Comparison of ENCODE assay signal across 26 cellular contexts in genomic region chr5:153400931-153401330, GRCh38.
DNase-seq lines count a peak whose midpoint lies in the region; ATAC-seq, FAIRE-seq and TF ChIP-seq lines count a peak whose summit lies in the region.
"Had no signal": no experiment of that assay in that cellular context is flagged by ENCODE, and none has a peak within 500 bp of the region (broad histone marks: within the 10 kb centered on the region; RNA-seq: fewer than 3 reads in every experiment).

No MANE protein-coding gene starts in this region.

- H3K9me3 Mint-ChIP-seq in WTC11 = no peaks in the 10 kb centered on the region
- H3K9me3 Mint-ChIP-seq: activated B cell treated with CpG ODN at 0.5 μM for 24 hours; activated CD4-positive, alpha-beta memory T cell treated with anti-CD3 and anti-CD28 coated beads for 36 hours; activated naive CD8-positive, alpha-beta T cell treated with anti-CD3 and anti-CD28 coated beads, Interleukin-2, amount 50 U/mL, for 24 hours had no signal

- no peak overlapping the region for H3K56ac ChIP-seq in H1 (replicated peaks; ENCODE audit: insufficient read length, low read depth, low read length)

- H3K23me2 ChIP-seq in H1 (ENCODE audit: low read depth, low read length) = no peaks in the 10 kb centered on the region

- H3K4me1 Mint-ChIP-seq in WTC11 = peaks cover 4% of the 10 kb centered on the region; the same call in 1 of the 2 replicates
- H3K4me1 Mint-ChIP-seq: activated B cell treated with CpG ODN at 0.5 μM for 24 hours; activated naive CD8-positive, alpha-beta T cell treated with anti-CD3 and anti-CD28 coated beads, Interleukin-2, amount 50 U/mL, for 24 hours had no signal

- no peaks in the 10 kb centered on the region for H4K20me1 ChIP-seq in H1 (replicated peaks in 1 of 2; ENCODE audit: control insufficient read depth in 1 of 2, insufficient read depth in 2 of 2, low read length in 2 of 2)

- H3K27ac Mint-ChIP-seq in WTC11 = no peak overlapping the region
- H3K27ac Mint-ChIP-seq: activated B cell treated with CpG ODN at 0.5 μM for 24 hours; activated CD4-positive, alpha-beta memory T cell treated with anti-CD3 and anti-CD28 coated beads for 36 hours; activated naive CD8-positive, alpha-beta T cell treated with anti-CD3 and anti-CD28 coated beads, Interleukin-2, amount 50 U/mL, for 24 hours had no signal

- no peak for TF ChIP-seq EP300 in H1 (IDR thresholded peaks at IDR 0.05; ENCODE audit: borderline replicate concordance in 1 of 2, low read depth in 2 of 2, low read length in 2 of 2)

- peak overlapping the region; percentile 98 for H3K14ac ChIP-seq in H1 (ENCODE audit: insufficient read length)

- H3K36me3 Mint-ChIP-seq in WTC11 = no peaks in the 10 kb centered on the region
- H3K36me3 Mint-ChIP-seq: activated CD4-positive, alpha-beta memory T cell treated with anti-CD3 and anti-CD28 coated beads for 36 hours had no signal

- H2BK120ac ChIP-seq in H1 (replicated peaks; ENCODE audit: low read depth, low read length) = no peak overlapping the region

- H3K4ac ChIP-seq in H1 (replicated peaks; ENCODE audit: insufficient read length, low read depth, low read length) = no peak overlapping the region

- no peak overlapping the region for H3K23ac ChIP-seq in H1 (ENCODE audit: insufficient read length)

- H2BK5ac ChIP-seq in H1 (ENCODE audit: low read depth, low read length) = no peak overlapping the region

- H4K91ac ChIP-seq in H1 (replicated peaks; ENCODE audit: insufficient read length, low read length) = no peak overlapping the region

- H3K79me1 ChIP-seq in H1 (ENCODE audit: low read depth, low read length) = no peaks in the 10 kb centered on the region

- no peak overlapping the region for H2BK12ac ChIP-seq in H1 (ENCODE audit: low read depth, low read length)

- H3K36me3 ChIP-seq in H1 (ENCODE audit: control insufficient read depth in 2 of 4, insufficient read depth in 4 of 4, low read length in 3 of 4) = no peaks in the 10 kb centered on the region
- H3K36me3 ChIP-seq: esophagus muscularis mucosa, lower lobe of right lung, neutrophil, thyroid gland had no signal

- H3K18ac ChIP-seq in H1 (ENCODE audit: extremely low read depth, low read length) = no peak overlapping the region

- H3K9me3 ChIP-seq in H1 (ENCODE audit: insufficient read depth in 2 of 2, low read depth in 1 of 2, low read length in 1 of 2) = no peaks in the 10 kb centered on the region
- H3K9me3 ChIP-seq: body of pancreas, esophagus muscularis mucosa, lower lobe of right lung, neutrophil, SK-N-SH, thyroid gland had no signal

- no peak overlapping the region for H4K8ac ChIP-seq in H1 (ENCODE audit: extremely low read depth, insufficient read depth, low read length)

- CTCF ChIA-PET in H1 (lab: Charles Lee; ENCODE audit: partially characterized antibody) = no interaction called here
- CTCF ChIA-PET in WTC11 (lab: Charles Lee) = no interaction called here

- no peak overlapping the region for H2BK15ac ChIP-seq in H1 (ENCODE audit: low read length)

- TF ChIP-seq CTCF in H1 (IDR thresholded peaks at IDR 0.05; ENCODE audit: control extremely low read depth in 1 of 3, insufficient read depth in 1 of 3, low read depth in 1 of 3, low read length in 3 of 3) (no peak), WTC11 (IDR thresholded peaks at IDR 0.05) (no peak)

- H3K27me3 ChIP-seq in H1 (replicated peaks in 1 of 4; ENCODE audit: control insufficient read depth in 3 of 4, extremely low read depth in 1 of 4, insufficient read depth in 3 of 4, low read length in 3 of 4) = no peaks in the 10 kb centered on the region
- H3K27me3 ChIP-seq: body of pancreas, esophagus muscularis mucosa, neutrophil, thyroid gland had no signal

- no peaks in the 10 kb centered on the region for H3K27me3 Mint-ChIP-seq in WTC11 (ENCODE audit: low read depth)
- H3K27me3 Mint-ChIP-seq: activated B cell treated with CpG ODN at 0.5 μM for 24 hours; activated CD4-positive, alpha-beta memory T cell treated with anti-CD3 and anti-CD28 coated beads for 36 hours; activated naive CD8-positive, alpha-beta T cell treated with anti-CD3 and anti-CD28 coated beads, Interleukin-2, amount 50 U/mL, for 24 hours had no signal

- TF ChIP-seq POLR2A in H1 (IDR thresholded peaks at IDR 0.05; ENCODE audit: control extremely low read depth in 1 of 2, low read depth in 2 of 2, low read length in 2 of 2) = no peak

- H3K4me1 ChIP-seq in H1 (replicated peaks in 1 of 4; ENCODE audit: control insufficient read depth in 3 of 4, insufficient read depth in 4 of 4, low read length in 3 of 4) = no peaks in the 10 kb centered on the region
- H3K4me1 ChIP-seq: body of pancreas, esophagus muscularis mucosa, lower lobe of right lung, thyroid gland had no signal

- no peak overlapping the region for H2BK20ac ChIP-seq in H1 (ENCODE audit: low read length)

- no peak for FAIRE-seq in H1 (lab: Jason Lieb, UNC)
- FAIRE-seq: kidney, RCC 7860 had no signal

- H3K27ac ChIP-seq in H1 (ENCODE audit: low read depth, low read length) = no peak overlapping the region
- H3K27ac ChIP-seq: body of pancreas, esophagus muscularis mucosa, lower lobe of right lung, neutrophil, thyroid gland had no signal

- no peak overlapping the region for H3K9ac ChIP-seq in H1 (replicated peaks in 1 of 4; ENCODE audit: extremely low read depth in 1 of 4, low read depth in 3 of 4, low read length in 3 of 4)
- H3K9ac ChIP-seq: SK-N-SH had no signal

- H3K4me3 ChIP-seq in H1 (ENCODE audit: extremely low read depth in 1 of 4, insufficient read depth in 2 of 4, low read depth in 3 of 4, low read length in 4 of 4) = no peak overlapping the region
- H3K4me3 ChIP-seq: body of pancreas, esophagus muscularis mucosa, lower lobe of right lung, smooth muscle cell, thyroid gland had no signal

- H3K4me2 ChIP-seq in H1 (ENCODE audit: insufficient read depth in 1 of 2, low read depth in 2 of 2, low read length in 2 of 2) = no peak overlapping the region
- H3K4me2 ChIP-seq: SK-N-SH, smooth muscle cell had no signal

- ATAC-seq in WTC11 = no peak
- ATAC-seq in HG02798 (IDR thresholded peaks at IDR 0.05; ENCODE audit: poor library complexity, unreplicated experiment) = no peak
- ATAC-seq: activated naive CD8-positive, alpha-beta T cell treated with anti-CD3 and anti-CD28 coated beads, Interleukin-2, amount 50 U/mL, for 24 hours; body of pancreas; lower lobe of right lung had no signal

- H2AFZ ChIP-seq in H1 (ENCODE audit: low read length) = no peak overlapping the region

- H2AK5ac ChIP-seq in H1 (ENCODE audit: low read depth, low read length) = no peak overlapping the region

- POLR2A ChIA-PET in H1 (lab: Charles Lee; ENCODE audit: partially characterized antibody) (no interaction called here), WTC11 (lab: Charles Lee) (no interaction called here)

- DNase-seq in GM03348 (ENCODE audit: low spot score) (peak; percentile 61), NCI-H1694 treated with DMSO at 0.1 percent for 48 hours (lab: John Stamatoyannopoulos, UW) (peak; percentile 40), H1 (ENCODE audit: low read depth in 1 of 2, low spot score in 2 of 2) (no peak), stromal cell of bone marrow (ENCODE audit: low read depth) (peak; percentile 14), WTC11 (ENCODE audit: low spot score) (no peak)
- DNase-seq in activated effector memory CD4-positive, alpha-beta T cell treated with anti-CD3 and anti-CD28 coated beads, Interleukin-2, amount 50 U/mL, for 16 hours = no peak
- DNase-seq: activated B cell treated with CpG ODN at 0.5 μM for 24 hours; activated CD4-positive, alpha-beta memory T cell treated with anti-CD3 and anti-CD28 coated beads for 36 hours; activated effector memory CD4-positive, alpha-beta T cell treated with Interleukin-2 at 50 U/mL for 16 hours; activated naive CD8-positive, alpha-beta T cell treated with anti-CD3 and anti-CD28 coated beads, Interleukin-2, amount 50 U/mL, for 24 hours; body of pancreas; effector memory CD4-positive, alpha-beta T cell; Karpas-422; kidney; lower lobe of right lung; NCI-H1092; NCI-H2081; SK-N-SH; stimulated activated CD4-positive, alpha-beta T cell treated with anti-CD3 and anti-CD28 coated beads, Interleukin-2, amount 100 ng/mL, for 48 hours; stimulated activated naive CD4-positive, alpha-beta T cell; thyroid gland had no signal

- WGBS in H1 (ENCODE audit: extremely low coverage in 1 of 2, insufficient coverage in 1 of 2, insufficient read length in 1 of 2, insufficient replicate concordance in 2 of 2, low coverage in 1 of 2, low lambda C conversion rate in 2 of 2, missing lambda C conversion rate in 1 of 2), 2 experiments = 79% methylated on average over 2 of the region's 2 CpGs; no CpG with 5 or more reads in 1 of the 2 experiments

- H3K4me3 Mint-ChIP-seq in WTC11 = no peak overlapping the region
- H3K4me3 Mint-ChIP-seq: activated B cell treated with CpG ODN at 0.5 μM for 24 hours; activated CD4-positive, alpha-beta memory T cell treated with anti-CD3 and anti-CD28 coated beads for 36 hours; activated naive CD8-positive, alpha-beta T cell treated with anti-CD3 and anti-CD28 coated beads, Interleukin-2, amount 50 U/mL, for 24 hours had no signal

- no peak overlapping the region for H4K5ac ChIP-seq in H1 (ENCODE audit: insufficient read length, low read depth, low read length)

- no peak for TF ChIP-seq RAD21 in H1 (IDR thresholded peaks at IDR 0.05 in 1 of 2, conservative IDR thresholded peaks at IDR 0.05 in 1 of 2; ENCODE audit: low read depth in 2 of 2, low read length in 2 of 2)

- no peaks in the 10 kb centered on the region for H3K79me2 ChIP-seq in H1 (ENCODE audit: control insufficient read depth in 1 of 2, insufficient read depth in 2 of 2, low read length in 2 of 2)

TF ChIP-seq in H1, 55 proteins besides CTCF, POLR2A, EP300 and RAD21:
- TF ChIP-seq KDM5A (IDR thresholded peaks at IDR 0.05; ENCODE audit: low read length) (no peak), SRF (IDR thresholded peaks at IDR 0.05; ENCODE audit: low read depth, low read length) (no peak), MAFK (IDR thresholded peaks at IDR 0.05; ENCODE audit: low read depth, low read length) (no peak)

TF ChIP-seq in WTC11, 78 proteins besides CTCF, POLR2A, EP300 and RAD21 (continues in another document):
- TF ChIP-seq ZMAT4 (CRISPR knock-in tag; IDR thresholded peaks at IDR 0.05) = no peak

Comparison
In these comparisons a context has a peak if more than half of its experiments do, and no peak if none do; other contexts are left out.
1. DNase-seq: peak in GM03348 (single experiment), NCI-H1694 treated with DMSO at 0.1 percent for 48 hours (single experiment) and stromal cell of bone marrow (single experiment); none in H1 (0 of 2), WTC11 (single experiment) and activated effector memory CD4-positive, alpha-beta T cell treated with anti-CD3 and anti-CD28 coated beads, Interleukin-2, amount 50 U/mL, for 16 hours (single experiment).